ENCODE assay signal across 8 cellular contexts in the genomic region with DNA sequence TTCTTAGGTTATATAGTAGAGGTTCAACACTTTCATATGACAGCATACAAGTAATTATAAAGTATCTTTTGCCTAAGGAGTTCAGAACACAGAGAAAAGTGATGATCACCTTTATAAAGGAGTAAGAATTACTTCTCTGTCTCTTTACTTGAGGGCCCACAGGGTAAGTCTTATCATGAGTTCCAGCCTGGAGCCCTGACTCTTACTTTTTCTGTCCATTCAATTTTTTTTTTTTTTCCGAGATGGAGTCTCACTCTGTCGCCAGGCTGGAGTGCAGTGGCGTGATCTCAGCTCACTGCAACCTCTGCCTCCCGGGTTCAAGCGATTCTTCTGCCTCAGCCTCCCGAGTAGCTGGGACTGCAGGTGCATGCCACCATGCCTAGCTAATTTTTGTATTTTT. TPM values are rescaled to one million over a fixed set of nuclear protein-coding genes. Genes with fewer than 3 reads are reported as not detected.
DNase-seq lines count a peak whose midpoint lies in the region; ATAC-seq, FAIRE-seq and TF ChIP-seq lines count a peak whose summit lies in the region.
"Not testable (repeated sequence)": the region's sequence is repeated elsewhere in the genome, so short reads cannot be mapped to it uniquely, and the experiment has no call there.

No MANE protein-coding gene starts in this region.

- peak overlapping the region; percentile 43 for H3K27ac Mint-ChIP-seq in Calu3 (ENCODE audit: unreplicated experiment)
- H3K27ac Mint-ChIP-seq in activated CD4-positive, alpha-beta T cell treated with anti-CD3 and anti-CD28 coated beads, Interleukin-2, amount 10 ng/mL, durations not matched to agents 24 days and 14 days, result peak overlapping the region; percentile 93

- CTCF ChIA-PET in Calu3 (lab: Charles Lee), result interaction anchor here (0.8 to 3.2 kb wide), 3 partner anchors 17 to 98 kb away, joined by 3 to 16 read pairs (median 8); no protein-coding TSS in a partner anchor
- CTCF ChIA-PET in K562 (lab: Yijun Ruan, JAX; ENCODE audit: low intra/inter-chr PET ratio), result not testable (repeated sequence)

- in situ Hi-C loops in K562 (cut with MboI), result not testable (repeated sequence)

- H3K9me1 ChIP-seq in K562 (ENCODE audit: control insufficient read depth, insufficient read depth, low read length), result not testable (repeated sequence)

- H3K27me3 ChIP-seq in OCI-LY3 (ENCODE audit: low read depth, low read length); K562 (ENCODE audit: control insufficient read depth in 2 of 2, insufficient read depth in 2 of 2, low read length in 2 of 2); fibroblast of lung (ENCODE audit: control insufficient read depth, insufficient read depth, low read length); mucosa of rectum (ENCODE audit: control insufficient read depth in 2 of 2, insufficient read depth in 2 of 2, low read length in 2 of 2); upper lobe of right lung: not testable (repeated sequence)

- not testable (repeated sequence) for TF ChIP-seq POLR2A in K562 (conservative IDR thresholded peaks at IDR 0.05)

- H3K4me2 ChIP-seq in OCI-LY3 (ENCODE audit: low read length) (peak overlapping the region; percentile 83), K562 (ENCODE audit: insufficient read depth, low read length) (peak overlapping the region; percentile 63), fibroblast of lung (ENCODE audit: extremely low read depth, insufficient read depth, low read length) (peak overlapping the region; percentile 1)

- intact Hi-C loops in Calu3 (cut with micrococcal nuclease; ENCODE audit: unreplicated experiment), result loop anchor here (5.0 kb wide), 1 partner anchor 84 kb away; no protein-coding TSS in a partner anchor
- intact Hi-C loops in activated CD4-positive, alpha-beta T cell treated with anti-CD3 and anti-CD28 coated beads, Interleukin-2, amount 10 ng/mL, durations not matched to agents 24 days and 14 days (cut with micrococcal nuclease), result loop anchor here (2.0 to 10.0 kb wide), 2 partner anchors 62 to 1922 kb away; no protein-coding TSS in a partner anchor
- intact Hi-C loops in K562 (cut with micrococcal nuclease); upper lobe of right lung (cut with DNase I): not testable (repeated sequence)

- not testable (repeated sequence) for H4K20me1 ChIP-seq in OCI-LY3 (ENCODE audit: insufficient read depth, low read length); K562 (replicated peaks; ENCODE audit: control insufficient read depth, insufficient read depth, low read length); fibroblast of lung (ENCODE audit: control insufficient read depth, extremely low read depth, insufficient read depth, low read length)

- not testable (repeated sequence) for FAIRE-seq in K562 (lab: Jason Lieb, UNC)

- not testable (repeated sequence) for H3K36me3 ChIP-seq in OCI-LY3 (replicated peaks; ENCODE audit: low read depth, low read length); K562 (ENCODE audit: control insufficient read depth, insufficient read depth, low read length); fibroblast of lung (ENCODE audit: control insufficient read depth, insufficient read depth, low read length); mucosa of rectum (ENCODE audit: control insufficient read depth in 2 of 2, insufficient read depth in 2 of 2, low read length in 2 of 2); upper lobe of right lung

- peaks cover 25% of the 10 kb centered on the region for H3K4me1 ChIP-seq in OCI-LY3 (ENCODE audit: low read length)
- peaks cover 22 to 41% of the 10 kb centered on the region in 2 experiments for H3K4me1 ChIP-seq in K562 (replicated peaks in 1 of 2; ENCODE audit: control insufficient read depth in 2 of 2, insufficient read depth in 2 of 2, low read length in 2 of 2)
- H3K4me1 ChIP-seq in fibroblast of lung (ENCODE audit: control insufficient read depth, extremely low read depth, insufficient read depth, low read length), result peaks cover 13% of the 10 kb centered on the region
- H3K4me1 ChIP-seq in mucosa of rectum (ENCODE audit: control insufficient read depth in 2 of 2, insufficient read depth in 2 of 2, low read length in 2 of 2), result peaks cover 8 to 11% of the 10 kb centered on the region in 2 donors
- peaks cover 34% of the 10 kb centered on the region for H3K4me1 ChIP-seq in upper lobe of right lung

- H3K9me3 ChIP-seq in OCI-LY3 (ENCODE audit: insufficient read depth, low read length); K562 (replicated peaks; ENCODE audit: control insufficient read depth, insufficient read depth, low read depth, low read length); fibroblast of lung (ENCODE audit: control insufficient read depth, insufficient read depth, low read depth, low read length); mucosa of rectum (ENCODE audit: control insufficient read depth in 2 of 2, low read length in 2 of 2); upper lobe of right lung: not testable (repeated sequence)

- not testable (repeated sequence) for BruUV-seq in Calu3 (replicated peaks; lab: Mats Ljungman, UMichigan); K562 (replicated peaks; lab: Mats Ljungman, UMichigan)

- TF ChIP-seq CTCF in Calu3 (IDR thresholded peaks at IDR 0.05; ENCODE audit: unreplicated experiment); OCI-LY3 (IDR thresholded peaks at IDR 0.05; ENCODE audit: low read depth, low read length); K562 (IDR thresholded peaks at IDR 0.05 in 2 of 3, conservative IDR thresholded peaks at IDR 0.05 in 1 of 3; ENCODE audit: insufficient read depth in 2 of 3, low read depth in 1 of 3, low read length in 3 of 3); fibroblast of lung (conservative IDR thresholded peaks at IDR 0.05 in 1 of 2, IDR thresholded peaks at IDR 0.05 in 1 of 2; ENCODE audit: low read depth in 1 of 2, low read length in 2 of 2); upper lobe of right lung (IDR thresholded peaks at IDR 0.05): not testable (repeated sequence)

- not testable (repeated sequence) for H3K27ac ChIP-seq in OCI-LY3 (ENCODE audit: low read length); fibroblast of lung (ENCODE audit: insufficient read depth, low read length)
- peak overlapping the region; percentile 82; the same call in 2 of the 3 replicates for H3K27ac ChIP-seq in K562 (ENCODE audit: extremely low read depth, low read depth, low read length)
- peak overlapping the region; percentile 54 to 56 for H3K27ac ChIP-seq in mucosa of rectum (ENCODE audit: low read depth in 2 of 2, low read length in 2 of 2)
- peak overlapping the region in 19 of 21 experiments; percentile 38 to 92 (median 86) for H3K27ac ChIP-seq in skin epidermis
- peak overlapping the region; percentile 77 for H3K27ac ChIP-seq in upper lobe of right lung

- TF ChIP-seq RAD21 in K562 (CRISPR knock-in tag; conservative IDR thresholded peaks at IDR 0.05 in 1 of 2, IDR thresholded peaks at IDR 0.05 in 1 of 2), result not testable (repeated sequence)

- WGBS in K562 (ENCODE audit: insufficient coverage, low coverage, missing lambda C conversion rate), result 23% methylated on average over 3 of the region's 6 CpGs

- ATAC-seq in K562, result peak; percentile 58
- not testable (repeated sequence) for ATAC-seq in upper lobe of right lung

- DNase-seq in Calu3; activated CD4-positive, alpha-beta T cell treated with anti-CD3 and anti-CD28 coated beads, Interleukin-2, amount 10 ng/mL, durations not matched to agents 24 days and 14 days; fibroblast of lung (ENCODE audit: low read depth in 2 of 2); upper lobe of right lung: not testable (repeated sequence)
- DNase-seq in K562 (ENCODE audit: extremely low read depth in 1 of 4, low spot score in 3 of 4), result peak in 2 of 4 experiments; percentile 42 to 61

- TF ChIP-seq EP300 in K562 (IDR thresholded peaks at IDR 0.05; ENCODE audit: low read length), result not testable (repeated sequence)

- H3K4me3 ChIP-seq in OCI-LY3 (ENCODE audit: low read length) (peak overlapping the region; percentile 70), mucosa of rectum (ENCODE audit: low read length in 2 of 2) (peak overlapping the region in 1 of 2 donors; percentile 20)
- H3K4me3 ChIP-seq in K562; fibroblast of lung (replicated peaks in 1 of 4; ENCODE audit: control extremely low read depth in 1 of 4, insufficient read depth in 1 of 4, low read depth in 3 of 4, low read length in 4 of 4); skin epidermis; upper lobe of right lung: not testable (repeated sequence)

- H3K36me3 Mint-ChIP-seq in Calu3 (ENCODE audit: insufficient read depth, unreplicated experiment), result not testable (repeated sequence)
- H3K36me3 Mint-ChIP-seq in activated CD4-positive, alpha-beta T cell treated with anti-CD3 and anti-CD28 coated beads, Interleukin-2, amount 10 ng/mL, durations not matched to agents 24 days and 14 days (ENCODE audit: low read depth), result peaks cover 23% of the 10 kb centered on the region

- H3K27me3 Mint-ChIP-seq in Calu3 (ENCODE audit: unreplicated experiment); activated CD4-positive, alpha-beta T cell treated with anti-CD3 and anti-CD28 coated beads, Interleukin-2, amount 10 ng/mL, durations not matched to agents 24 days and 14 days: not testable (repeated sequence)

- H3K9me3 Mint-ChIP-seq in Calu3 (ENCODE audit: low read depth, unreplicated experiment); activated CD4-positive, alpha-beta T cell treated with anti-CD3 and anti-CD28 coated beads, Interleukin-2, amount 10 ng/mL, durations not matched to agents 24 days and 14 days: not testable (repeated sequence)

- POLR2A ChIA-PET in K562 (lab: Yijun Ruan, JAX), result interaction anchor here (0.6 to 4.5 kb wide), 7 partner anchors 8 to 104 kb away, joined by 3 to 32 read pairs (median 5); no protein-coding TSS in a partner anchor

- peak overlapping the region; percentile 63 for H2AFZ ChIP-seq in OCI-LY3 (ENCODE audit: low read depth, low read length)
- H2AFZ ChIP-seq in K562 (ENCODE audit: low read depth, low read length); fibroblast of lung (ENCODE audit: low read length): not testable (repeated sequence)

- peaks cover 34% of the 10 kb centered on the region for H3K4me1 Mint-ChIP-seq in Calu3 (ENCODE audit: low read depth, unreplicated experiment)
- peaks cover 40% of the 10 kb centered on the region for H3K4me1 Mint-ChIP-seq in activated CD4-positive, alpha-beta T cell treated with anti-CD3 and anti-CD28 coated beads, Interleukin-2, amount 10 ng/mL, durations not matched to agents 24 days and 14 days

- peak overlapping the region; percentile 7 for H3K4me3 Mint-ChIP-seq in Calu3 (ENCODE audit: low read depth, unreplicated experiment)
- H3K4me3 Mint-ChIP-seq in activated CD4-positive, alpha-beta T cell treated with anti-CD3 and anti-CD28 coated beads, Interleukin-2, amount 10 ng/mL, durations not matched to agents 24 days and 14 days, result peak overlapping the region; percentile 40

- not testable (repeated sequence) for H3K79me2 ChIP-seq in OCI-LY3 (ENCODE audit: low read length)
- H3K79me2 ChIP-seq in K562 (ENCODE audit: control insufficient read depth, insufficient read depth, low read length) (peaks cover 98% of the 10 kb centered on the region), fibroblast of lung (ENCODE audit: control insufficient read depth, insufficient read depth, low read length) (peaks cover 39% of the 10 kb centered on the region)

- H3K9ac ChIP-seq in OCI-LY3 (ENCODE audit: low read length); fibroblast of lung (ENCODE audit: insufficient read depth, low read length); mucosa of rectum (ENCODE audit: low read depth in 1 of 2, low read length in 2 of 2): not testable (repeated sequence)
- H3K9ac ChIP-seq in K562 (ENCODE audit: insufficient read depth in 1 of 2, low read depth in 2 of 2, low read length in 2 of 2), result peak overlapping the region in 1 of 2 experiments; percentile 54; a peak in 1 of 4 replicates

RNA-seq across cellular contexts. Expression of a gene that starts 14.3 kb away (rescaled TPM):
- 27.1 and 27.5 TPM in 2 replicates for total RNA-seq in Calu3 (2022)
- 41.4 and 46.8 TPM in 2 replicates for total RNA-seq in activated CD4-positive, alpha-beta T cell treated with anti-CD3 and anti-CD28 coated beads, Interleukin-2, amount 10 ng/mL, durations not matched to agents 24 days and 14 days
- 26.9 and 43.7 TPM in 2 replicates for total RNA-seq in K562 (2011; cell fraction: chromatin; rRNA removed; ENCODE audit: low replicate concordance)
- total RNA-seq in K562 (2011; cell fraction: nucleolus; rRNA removed), result 26.5 and 31.6 TPM in 2 replicates
- 33.2 and 34.4 TPM in 2 replicates for total RNA-seq in K562 (2011; cell fraction: nucleoplasm; rRNA removed)
- total RNA-seq in K562 (2014; rRNA removed), result 30.4 and 32.4 TPM in 2 replicates
- 10.6 and 15.5 TPM in 2 replicates for total RNA-seq in K562 (2014; rRNA removed; fragmentation: Illumina TruSeq; extraction: Trizol)
- total RNA-seq in K562 (2015; rRNA removed; fragmentation: Illumina TruSeq; extraction: Trizol), result 17.2 and 18.8 TPM in 2 replicates
- 35.3 and 37.7 TPM in 2 replicates for total RNA-seq in K562 (2021)
- 19.1 and 25.1 TPM in 2 replicates for polyA plus RNA-seq in K562 (2011; rRNA removed)
- 16.8 and 30.1 TPM in 2 replicates for polyA plus RNA-seq in K562 (2011; cell fraction: cytosol; rRNA removed)
- polyA plus RNA-seq in K562 (2011; cell fraction: nucleus; rRNA removed), result 43.0 and 43.6 TPM in 2 replicates
- polyA plus RNA-seq in K562 (2012), result 24.0 and 31.0 TPM in 2 replicates
- 20.1 and 21.0 TPM in 2 replicates for polyA plus RNA-seq in K562 (2014; fragmentation: Illumina TruSeq; extraction: Trizol)
- 10 to 100 TPM in 1 of 2 experiments, 1 to 10 TPM in 1; 9.5 to 20.0 TPM for polyA plus RNA-seq in K562 (2014; fragmentation: Nextera tagmentation; extraction: Ambion mirVana)
- polyA plus RNA-seq in K562 (2014; rRNA removed), result 21.8 and 23.9 TPM in 2 replicates
- 17.3 and 24.2 TPM in 2 replicates for polyA minus RNA-seq in K562 (2011; rRNA and poly(A)+ RNA removed)
- 20.2 and 22.4 TPM in 2 replicates for polyA minus RNA-seq in K562 (2011; cell fraction: cytosol; rRNA and poly(A)+ RNA removed)
- 21.8 and 24.4 TPM in 2 replicates for polyA minus RNA-seq in K562 (2011; cell fraction: nucleus; rRNA and poly(A)+ RNA removed)
- total RNA-seq in fibroblast of lung, result 18.0 and 21.1 TPM in 2 replicates
- 21.0 and 22.8 TPM in 2 replicates for polyA plus RNA-seq in fibroblast of lung
- 28.5 and 30.5 TPM in 2 replicates for polyA plus RNA-seq in fibroblast of lung (2012)
- 29.6 and 32.9 TPM in 2 replicates for polyA minus RNA-seq in fibroblast of lung (ENCODE audit: low replicate concordance)
- total RNA-seq in upper lobe of right lung, result 21.3 TPM

RNA-seq across cellular contexts. Expression of a gene that starts 28.2 kb away (rescaled TPM):
- total RNA-seq in Calu3 (2022), result 95.4 and 97.3 TPM in 2 replicates
- total RNA-seq in activated CD4-positive, alpha-beta T cell treated with anti-CD3 and anti-CD28 coated beads, Interleukin-2, amount 10 ng/mL, durations not matched to agents 24 days and 14 days, result 80.6 and 91.5 TPM in 2 replicates
- total RNA-seq in K562 (2011; cell fraction: chromatin; rRNA removed; ENCODE audit: low replicate concordance), result 271 and 313 TPM in 2 replicates
- 146 and 158 TPM in 2 replicates for total RNA-seq in K562 (2011; cell fraction: nucleolus; rRNA removed)
- total RNA-seq in K562 (2011; cell fraction: nucleoplasm; rRNA removed), result 157 and 158 TPM in 2 replicates
- 19.6 and 35.1 TPM in 2 replicates for total RNA-seq in K562 (2014; rRNA removed)
- 32.2 and 34.7 TPM in 2 replicates for total RNA-seq in K562 (2014; rRNA removed; fragmentation: Illumina TruSeq; extraction: Trizol)
- total RNA-seq in K562 (2015; rRNA removed; fragmentation: Illumina TruSeq; extraction: Trizol), result 20.0 and 28.0 TPM in 2 replicates
- total RNA-seq in K562 (2021), result 81.3 and 94.3 TPM in 2 replicates
- polyA plus RNA-seq in K562 (2011; rRNA removed), result 119 and 126 TPM in 2 replicates
- polyA plus RNA-seq in K562 (2011; cell fraction: cytosol; rRNA removed), result 89.5 and 105 TPM in 2 replicates
- polyA plus RNA-seq in K562 (2011; cell fraction: nucleus; rRNA removed), result 307 and 327 TPM in 2 replicates
- 42.5 and 56.4 TPM in 2 replicates for polyA plus RNA-seq in K562 (2012)
- polyA plus RNA-seq in K562 (2014; fragmentation: Illumina TruSeq; extraction: Trizol), result 47.6 and 59.0 TPM in 2 replicates
- polyA plus RNA-seq in K562 (2014; fragmentation: Nextera tagmentation; extraction: Ambion mirVana), result 10 to 100 TPM; 12.7 to 16.2 TPM
- 52.2 and 57.4 TPM in 2 replicates for polyA plus RNA-seq in K562 (2014; rRNA removed)
- 114 and 147 TPM in 2 replicates for polyA minus RNA-seq in K562 (2011; rRNA and poly(A)+ RNA removed)
- 38.2 and 42.9 TPM in 2 replicates for polyA minus RNA-seq in K562 (2011; cell fraction: cytosol; rRNA and poly(A)+ RNA removed)
- 63.0 and 94.5 TPM in 2 replicates for polyA minus RNA-seq in K562 (2011; cell fraction: nucleus; rRNA and poly(A)+ RNA removed)
- total RNA-seq in fibroblast of lung, result 14.9 and 16.0 TPM in 2 replicates
- polyA plus RNA-seq in fibroblast of lung, result 30.2 and 33.7 TPM in 2 replicates
- polyA plus RNA-seq in fibroblast of lung (2012), result 18.0 and 19.2 TPM in 2 replicates
- 75.2 and 88.5 TPM in 2 replicates for polyA minus RNA-seq in fibroblast of lung (ENCODE audit: low replicate concordance)
- 51.6 TPM for total RNA-seq in upper lobe of right lung

Comparison
In these comparisons a context has a peak if more than half of its experiments do, and no peak if none do; other contexts are left out.
1. H3K4me2 ChIP-seq: peak in every context shown above with its lines; median percentile 83 in OCI-LY3; 63 in K562; 1 in fibroblast of lung.